1 cellular context compared by ENCODE assay signal in the genomic region with DNA sequence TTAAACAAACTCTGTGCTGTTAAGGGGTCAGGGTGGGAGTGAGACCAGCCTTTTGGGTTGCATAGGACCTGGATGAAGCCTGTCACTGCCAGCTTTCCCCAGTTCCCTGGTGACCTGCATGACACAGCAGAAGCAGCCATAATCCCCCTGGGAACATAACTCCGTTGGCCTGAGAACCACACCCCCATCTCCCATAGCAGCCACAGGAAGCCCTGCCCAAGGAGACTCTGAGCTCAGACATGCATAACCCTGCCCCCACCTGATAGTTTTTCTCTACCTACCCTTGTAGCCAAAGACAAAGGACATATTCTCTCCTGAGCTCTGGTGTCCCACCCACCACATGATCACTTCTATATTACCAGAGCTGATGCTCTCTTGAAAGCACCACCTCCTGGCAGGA.
TF ChIP-seq lines count a peak whose summit lies in the region.

No MANE protein-coding gene starts in this region.

TF ChIP-seq in IMR-90, 13 proteins besides CTCF, POLR2A, EP300 and RAD21:
- TF ChIP-seq RCOR1 (IDR thresholded peaks at IDR 0.05; ENCODE audit: insufficient replicate concordance, low read length) (no peak), ELK1 (IDR thresholded peaks at IDR 0.05; ENCODE audit: borderline replicate concordance, low read depth, low read length) (no peak), MAZ (IDR thresholded peaks at IDR 0.05; ENCODE audit: borderline replicate concordance, low read depth, low read length) (no peak), CEBPB (IDR thresholded peaks at IDR 0.05; ENCODE audit: low read depth, low read length) (no peak), NFE2L2 (IDR thresholded peaks at IDR 0.05; ENCODE audit: low read depth, low read length) (no peak)
- TF ChIP-seq, protein P1, sequence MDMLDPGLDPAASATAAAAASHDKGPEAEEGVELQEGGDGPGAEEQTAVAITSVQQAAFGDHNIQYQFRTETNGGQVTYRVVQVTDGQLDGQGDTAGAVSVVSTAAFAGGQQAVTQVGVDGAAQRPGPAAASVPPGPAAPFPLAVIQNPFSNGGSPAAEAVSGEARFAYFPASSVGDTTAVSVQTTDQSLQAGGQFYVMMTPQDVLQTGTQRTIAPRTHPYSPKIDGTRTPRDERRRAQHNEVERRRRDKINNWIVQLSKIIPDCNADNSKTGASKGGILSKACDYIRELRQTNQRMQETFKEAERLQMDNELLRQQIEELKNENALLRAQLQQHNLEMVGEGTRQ (IDR thresholded peaks at IDR 0.05; ENCODE audit: low read depth, low read length), result no peak
